In the genomic region with DNA sequence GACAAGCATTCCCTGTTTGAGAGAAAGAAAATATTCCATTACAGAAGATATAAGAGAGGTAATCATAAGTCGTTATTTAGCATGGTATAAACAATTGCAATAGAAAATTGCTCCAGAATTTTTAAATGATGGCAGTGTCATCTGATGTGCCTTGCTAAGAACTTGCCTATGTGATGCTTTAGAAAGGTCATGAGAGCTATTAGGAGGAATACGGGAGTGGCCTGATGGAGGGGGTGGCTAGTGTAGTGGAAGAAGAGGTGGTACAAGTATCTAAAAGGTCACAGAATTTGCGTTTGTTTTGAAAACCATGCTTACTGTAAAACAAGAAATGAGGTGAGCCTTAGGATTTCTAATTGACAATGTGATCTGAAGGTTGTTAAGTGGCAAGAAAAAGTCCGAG, we compare ENCODE assay signal across 2 cellular contexts.
TF ChIP-seq lines count a peak whose summit lies in the region.

No MANE protein-coding gene starts in this region.

TF ChIP-seq in HepG2, 621 proteins besides CTCF, POLR2A, EP300 and RAD21 (continued from another document):
- TF ChIP-seq AGO2 (optimal IDR thresholded peaks at IDR 0.05; ENCODE audit: low read depth, low read length): no peak
- no peak for TF ChIP-seq MXI1 (IDR thresholded peaks at IDR 0.05; ENCODE audit: borderline replicate concordance, low read depth, low read length)
- TF ChIP-seq ZBTB7B (CRISPR knock-in tag; IDR thresholded peaks at IDR 0.05): no peak

TF ChIP-seq in H1, 55 proteins besides CTCF, POLR2A, EP300 and RAD21 (continued from another document):
- TF ChIP-seq, protein P1, sequence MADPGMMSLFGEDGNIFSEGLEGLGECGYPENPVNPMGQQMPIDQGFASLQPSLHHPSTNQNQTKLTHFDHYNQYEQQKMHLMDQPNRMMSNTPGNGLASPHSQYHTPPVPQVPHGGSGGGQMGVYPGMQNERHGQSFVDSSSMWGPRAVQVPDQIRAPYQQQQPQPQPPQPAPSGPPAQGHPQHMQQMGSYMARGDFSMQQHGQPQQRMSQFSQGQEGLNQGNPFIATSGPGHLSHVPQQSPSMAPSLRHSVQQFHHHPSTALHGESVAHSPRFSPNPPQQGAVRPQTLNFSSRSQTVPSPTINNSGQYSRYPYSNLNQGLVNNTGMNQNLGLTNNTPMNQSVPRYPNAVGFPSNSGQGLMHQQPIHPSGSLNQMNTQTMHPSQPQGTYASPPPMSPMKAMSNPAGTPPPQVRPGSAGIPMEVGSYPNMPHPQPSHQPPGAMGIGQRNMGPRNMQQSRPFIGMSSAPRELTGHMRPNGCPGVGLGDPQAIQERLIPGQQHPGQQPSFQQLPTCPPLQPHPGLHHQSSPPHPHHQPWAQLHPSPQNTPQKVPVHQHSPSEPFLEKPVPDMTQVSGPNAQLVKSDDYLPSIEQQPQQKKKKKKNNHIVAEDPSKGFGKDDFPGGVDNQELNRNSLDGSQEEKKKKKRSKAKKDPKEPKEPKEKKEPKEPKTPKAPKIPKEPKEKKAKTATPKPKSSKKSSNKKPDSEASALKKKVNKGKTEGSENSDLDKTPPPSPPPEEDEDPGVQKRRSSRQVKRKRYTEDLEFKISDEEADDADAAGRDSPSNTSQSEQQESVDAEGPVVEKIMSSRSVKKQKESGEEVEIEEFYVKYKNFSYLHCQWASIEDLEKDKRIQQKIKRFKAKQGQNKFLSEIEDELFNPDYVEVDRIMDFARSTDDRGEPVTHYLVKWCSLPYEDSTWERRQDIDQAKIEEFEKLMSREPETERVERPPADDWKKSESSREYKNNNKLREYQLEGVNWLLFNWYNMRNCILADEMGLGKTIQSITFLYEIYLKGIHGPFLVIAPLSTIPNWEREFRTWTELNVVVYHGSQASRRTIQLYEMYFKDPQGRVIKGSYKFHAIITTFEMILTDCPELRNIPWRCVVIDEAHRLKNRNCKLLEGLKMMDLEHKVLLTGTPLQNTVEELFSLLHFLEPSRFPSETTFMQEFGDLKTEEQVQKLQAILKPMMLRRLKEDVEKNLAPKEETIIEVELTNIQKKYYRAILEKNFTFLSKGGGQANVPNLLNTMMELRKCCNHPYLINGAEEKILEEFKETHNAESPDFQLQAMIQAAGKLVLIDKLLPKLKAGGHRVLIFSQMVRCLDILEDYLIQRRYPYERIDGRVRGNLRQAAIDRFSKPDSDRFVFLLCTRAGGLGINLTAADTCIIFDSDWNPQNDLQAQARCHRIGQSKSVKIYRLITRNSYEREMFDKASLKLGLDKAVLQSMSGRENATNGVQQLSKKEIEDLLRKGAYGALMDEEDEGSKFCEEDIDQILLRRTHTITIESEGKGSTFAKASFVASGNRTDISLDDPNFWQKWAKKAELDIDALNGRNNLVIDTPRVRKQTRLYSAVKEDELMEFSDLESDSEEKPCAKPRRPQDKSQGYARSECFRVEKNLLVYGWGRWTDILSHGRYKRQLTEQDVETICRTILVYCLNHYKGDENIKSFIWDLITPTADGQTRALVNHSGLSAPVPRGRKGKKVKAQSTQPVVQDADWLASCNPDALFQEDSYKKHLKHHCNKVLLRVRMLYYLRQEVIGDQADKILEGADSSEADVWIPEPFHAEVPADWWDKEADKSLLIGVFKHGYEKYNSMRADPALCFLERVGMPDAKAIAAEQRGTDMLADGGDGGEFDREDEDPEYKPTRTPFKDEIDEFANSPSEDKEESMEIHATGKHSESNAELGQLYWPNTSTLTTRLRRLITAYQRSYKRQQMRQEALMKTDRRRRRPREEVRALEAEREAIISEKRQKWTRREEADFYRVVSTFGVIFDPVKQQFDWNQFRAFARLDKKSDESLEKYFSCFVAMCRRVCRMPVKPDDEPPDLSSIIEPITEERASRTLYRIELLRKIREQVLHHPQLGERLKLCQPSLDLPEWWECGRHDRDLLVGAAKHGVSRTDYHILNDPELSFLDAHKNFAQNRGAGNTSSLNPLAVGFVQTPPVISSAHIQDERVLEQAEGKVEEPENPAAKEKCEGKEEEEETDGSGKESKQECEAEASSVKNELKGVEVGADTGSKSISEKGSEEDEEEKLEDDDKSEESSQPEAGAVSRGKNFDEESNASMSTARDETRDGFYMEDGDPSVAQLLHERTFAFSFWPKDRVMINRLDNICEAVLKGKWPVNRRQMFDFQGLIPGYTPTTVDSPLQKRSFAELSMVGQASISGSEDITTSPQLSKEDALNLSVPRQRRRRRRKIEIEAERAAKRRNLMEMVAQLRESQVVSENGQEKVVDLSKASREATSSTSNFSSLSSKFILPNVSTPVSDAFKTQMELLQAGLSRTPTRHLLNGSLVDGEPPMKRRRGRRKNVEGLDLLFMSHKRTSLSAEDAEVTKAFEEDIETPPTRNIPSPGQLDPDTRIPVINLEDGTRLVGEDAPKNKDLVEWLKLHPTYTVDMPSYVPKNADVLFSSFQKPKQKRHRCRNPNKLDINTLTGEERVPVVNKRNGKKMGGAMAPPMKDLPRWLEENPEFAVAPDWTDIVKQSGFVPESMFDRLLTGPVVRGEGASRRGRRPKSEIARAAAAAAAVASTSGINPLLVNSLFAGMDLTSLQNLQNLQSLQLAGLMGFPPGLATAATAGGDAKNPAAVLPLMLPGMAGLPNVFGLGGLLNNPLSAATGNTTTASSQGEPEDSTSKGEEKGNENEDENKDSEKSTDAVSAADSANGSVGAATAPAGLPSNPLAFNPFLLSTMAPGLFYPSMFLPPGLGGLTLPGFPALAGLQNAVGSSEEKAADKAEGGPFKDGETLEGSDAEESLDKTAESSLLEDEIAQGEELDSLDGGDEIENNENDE (IDR thresholded peaks at IDR 0.05; ENCODE audit: insufficient replicate concordance, low read length): peak; percentile 98
